In genomic region chr11:60922906-60923305, GRCh38 we compare ENCODE assay signal across 24 cellular contexts. TPM values are rescaled to one million over a fixed set of nuclear protein-coding genes. Genes with fewer than 3 reads are reported as not detected.
"Had no signal": no experiment of that assay in that cellular context is flagged by ENCODE, and none has a peak within 500 bp of the region (broad histone marks: within the 10 kb centered on the region; RNA-seq: fewer than 3 reads in every experiment).

No MANE protein-coding gene starts in this region.

- H3K9me3 ChIP-seq: lower lobe of right lung, stomach, testis had no signal

- H3K4me3 Mint-ChIP-seq: activated CD4-positive, alpha-beta memory T cell treated with anti-CD3 and anti-CD28 coated beads, Interleukin-2, amount 10 ng/mL, durations not matched to agents 7 days and 5 days; activated naive CD8-positive, alpha-beta T cell treated with anti-CD3 and anti-CD28 coated beads, Interleukin-2, amount 50 U/mL, for 24 hours; activated T-cell treated with anti-CD3 and anti-CD28 coated beads, Interleukin-2, amount 50 U/mL, for 24 hours; dendritic cell treated with granulocyte-macrophage colony-stimulating factor and Interleukin-4, amounts not matched to agents 40 ng/mL and 50 ng/mL, for 4 days had no signal

- ATAC-seq: activated naive CD8-positive, alpha-beta T cell treated with anti-CD3 and anti-CD28 coated beads, Interleukin-2, amount 50 U/mL, for 24 hours; left colon; lower lobe of right lung had no signal

- H3K27ac ChIP-seq: epithelial cell of prostate, lower lobe of right lung, testis had no signal

- H3K27me3 ChIP-seq: testis had no signal

- H3K27me3 Mint-ChIP-seq: progenitor cell of endocrine pancreas, type B pancreatic cell had no signal

- H3K9me3 Mint-ChIP-seq: activated CD4-positive, alpha-beta memory T cell treated with anti-CD3 and anti-CD28 coated beads, Interleukin-2, amount 10 ng/mL, durations not matched to agents 7 days and 5 days; activated naive CD4-positive, alpha-beta T cell treated with anti-CD3 and anti-CD28 coated beads, Interleukin-2, amount 10 ng/mL, durations not matched to agents 7 days and 5 days; activated naive CD8-positive, alpha-beta T cell treated with anti-CD3 and anti-CD28 coated beads, Interleukin-2, amount 50 U/mL, for 24 hours; activated T-cell treated with anti-CD3 and anti-CD28 coated beads, Interleukin-2, amount 50 U/mL, for 24 hours; dendritic cell treated with granulocyte-macrophage colony-stimulating factor and Interleukin-4, amounts not matched to agents 40 ng/mL and 50 ng/mL, for 4 days; type B pancreatic cell had no signal

- H3K27ac Mint-ChIP-seq: activated CD4-positive, alpha-beta memory T cell treated with anti-CD3 and anti-CD28 coated beads, Interleukin-2, amount 10 ng/mL, durations not matched to agents 7 days and 5 days; activated naive CD4-positive, alpha-beta T cell treated with anti-CD3 and anti-CD28 coated beads, Interleukin-2, amount 10 ng/mL, durations not matched to agents 7 days and 5 days; activated naive CD8-positive, alpha-beta T cell treated with anti-CD3 and anti-CD28 coated beads, Interleukin-2, amount 50 U/mL, for 24 hours; activated T-cell treated with anti-CD3 and anti-CD28 coated beads, Interleukin-2, amount 50 U/mL, for 24 hours; dendritic cell treated with granulocyte-macrophage colony-stimulating factor and Interleukin-4, amounts not matched to agents 40 ng/mL and 50 ng/mL, for 4 days; progenitor cell of endocrine pancreas; type B pancreatic cell had no signal

- DNase-seq: activated CD4-positive, alpha-beta memory T cell treated with anti-CD3 and anti-CD28 coated beads, Interleukin-2, amount 10 ng/mL, durations not matched to agents 7 days and 5 days; activated CD4-positive, alpha-beta T cell treated with anti-CD3 and anti-CD28 coated beads for 48 hours; activated CD4-positive, CD25-positive, alpha-beta regulatory T cell; activated naive CD4-positive, alpha-beta T cell treated with anti-CD3 and anti-CD28 coated beads, Interleukin-2, amount 10 ng/mL, durations not matched to agents 7 days and 5 days; activated naive CD8-positive, alpha-beta T cell treated with anti-CD3 and anti-CD28 coated beads, Interleukin-2, amount 50 U/mL, for 24 hours; activated T-cell treated with anti-CD3 and anti-CD28 coated beads, Interleukin-2, amount 50 U/mL, for 24 hours; aorta; effector memory CD4-positive, alpha-beta T cell; foreskin fibroblast; hypothalamus; islet precursor cell; left colon; lower lobe of right lung; stimulated activated CD4-positive, alpha-beta T cell treated with anti-CD3 and anti-CD28 coated beads, Interleukin-15, amount 100 ng/mL, for 24 hours; stimulated activated CD4-positive, alpha-beta T cell treated with anti-CD3 and anti-CD28 coated beads, Interleukin-2, amount 100 ng/mL, for 48 hours; stomach; T-helper 1 cell; T-helper 9 cell; testis had no signal

- H3K4me3 ChIP-seq: lower lobe of right lung, testis had no signal

RNA-seq across cellular contexts. Expression of gene SLC15A3, which starts 29.1 kb away (rescaled TPM):
- polyA plus RNA-seq: neural cell had no signal

RNA-seq across cellular contexts. Expression of gene CD6, which starts 48.6 kb away (rescaled TPM):
- polyA plus RNA-seq: neural cell had no signal
